Comparison of ENCODE assay signal across 9 cellular contexts in genomic region chr2:170155022-170155722, GRCh38. TPM values are rescaled to one million over a fixed set of nuclear protein-coding genes. Genes with fewer than 3 reads are reported as not detected.
DNase-seq lines count a peak whose midpoint lies in the region; ATAC-seq and TF ChIP-seq lines count a peak whose summit lies in the region.
"Had no signal": no experiment of that assay in that cellular context is flagged by ENCODE, and none has a peak within 500 bp of the region (broad histone marks: within the 10 kb centered on the region; RNA-seq: fewer than 3 reads in every experiment).

No MANE protein-coding gene starts in this region.

- intact Hi-C loops in A673 (cut with micrococcal nuclease; ENCODE audit: unreplicated experiment) = loop anchor here (2.0 kb wide), 1 partner anchor 66 kb away; no protein-coding TSS in a partner anchor
- intact Hi-C loops in uterus (cut with DNase I; ENCODE audit: low total_unique reads) = no loop called here

- H3K4me3 ChIP-seq in A673 (ENCODE audit: low read depth, low read length, poor library complexity, severe bottlenecking) (peak overlapping the region; percentile 23), uterus (no peak overlapping the region)

- H3K36me3 ChIP-seq in A673 (ENCODE audit: insufficient read depth, low read length, poor library complexity, severe bottlenecking) (no peaks in the 10 kb centered on the region), uterus (no peaks in the 10 kb centered on the region)

- H3K27me3 Mint-ChIP-seq in endothelial cell (ENCODE audit: unreplicated experiment) = no peaks in the 10 kb centered on the region
- H3K27me3 Mint-ChIP-seq in activated CD8-positive, alpha-beta T cell treated with anti-CD3 and anti-CD28 coated beads, Interleukin-2, amount 10 ng/mL, durations not matched to agents 7 days and 5 days (ENCODE audit: low read depth) = peaks cover 13% of the 10 kb centered on the region
- H3K27me3 Mint-ChIP-seq in activated T-cell treated with anti-CD3 and anti-CD28 coated beads, Interleukin-2, amount 50 U/mL, for 24 hours = peaks cover 5% of the 10 kb centered on the region

- DNase-seq in A673 (ENCODE audit: low spot score) = peak; percentile 98
- DNase-seq in Kasumi-1 (lab: John Stamatoyannopoulos, UW) = peak; percentile 29 to 35
- DNase-seq in endothelial cell (ENCODE audit: low spot score) = peak; percentile 12
- no peak for DNase-seq in uterus
- no peak for DNase-seq in amygdala (lab: John Stamatoyannopoulos, UW)
- DNase-seq in activated CD8-positive, alpha-beta T cell treated with anti-CD3 and anti-CD28 coated beads, Interleukin-2, amount 10 ng/mL, durations not matched to agents 7 days and 5 days = no peak
- DNase-seq in activated T-cell treated with anti-CD3 and anti-CD28 coated beads, Interleukin-2, amount 50 U/mL, for 24 hours = no peak
- DNase-seq: T-cell had no signal

- no TSS peak for BruUV-seq in A673 (replicated peaks; lab: Mats Ljungman, UMichigan)

- peak overlapping the region; percentile 50 for H3K27ac Mint-ChIP-seq in endothelial cell (ENCODE audit: unreplicated experiment)
- no peak overlapping the region for H3K27ac Mint-ChIP-seq in activated CD8-positive, alpha-beta T cell treated with anti-CD3 and anti-CD28 coated beads, Interleukin-2, amount 10 ng/mL, durations not matched to agents 7 days and 5 days
- H3K27ac Mint-ChIP-seq in activated T-cell treated with anti-CD3 and anti-CD28 coated beads, Interleukin-2, amount 50 U/mL, for 24 hours = no peak overlapping the region
- H3K27ac Mint-ChIP-seq: T-cell had no signal

- POLR2A ChIA-PET in A673 (lab: Charles Lee; ENCODE audit: low non-redundant PET) = interaction anchor here (0.5 to 0.6 kb wide), 2 partner anchors 37 to 405 kb away, joined by 3 to 4 read pairs; no protein-coding TSS in a partner anchor
- POLR2A ChIA-PET in activated CD8-positive, alpha-beta T cell treated with anti-CD3 and anti-CD28 coated beads, Interleukin-2, amount 10 ng/mL, durations not matched to agents 7 days and 5 days (lab: Charles Lee) = no interaction called here

- H3K4me3 Mint-ChIP-seq in endothelial cell (ENCODE audit: unreplicated experiment) = no peak overlapping the region
- no peak overlapping the region for H3K4me3 Mint-ChIP-seq in activated CD8-positive, alpha-beta T cell treated with anti-CD3 and anti-CD28 coated beads, Interleukin-2, amount 10 ng/mL, durations not matched to agents 7 days and 5 days
- H3K4me3 Mint-ChIP-seq in activated T-cell treated with anti-CD3 and anti-CD28 coated beads, Interleukin-2, amount 50 U/mL, for 24 hours = no peak overlapping the region
- H3K4me3 Mint-ChIP-seq: T-cell had no signal

- peak; percentile 48 for ATAC-seq in GM19372 (IDR thresholded peaks at IDR 0.05; ENCODE audit: low read depth, unreplicated experiment)
- ATAC-seq in activated CD8-positive, alpha-beta T cell treated with anti-CD3 and anti-CD28 coated beads, Interleukin-2, amount 10 ng/mL, durations not matched to agents 7 days and 5 days = no peak
- ATAC-seq: T-cell had no signal

- H3K9me3 ChIP-seq in A673 (ENCODE audit: low read depth, low read length, poor library complexity, severe bottlenecking) (peaks cover 8% of the 10 kb centered on the region), uterus (no peaks in the 10 kb centered on the region)

- TF ChIP-seq CTCF in A673 (conservative IDR thresholded peaks at IDR 0.05; ENCODE audit: low read depth, low read length) (peak; percentile 25; the same call in 1 of the 2 replicates), endothelial cell (IDR thresholded peaks at IDR 0.05; ENCODE audit: unreplicated experiment) (no peak), uterus (IDR thresholded peaks at IDR 0.05) (no peak)

- TF ChIP-seq POLR2A in uterus (IDR thresholded peaks at IDR 0.05) = no peak

- H3K4me1 ChIP-seq in A673 (ENCODE audit: insufficient read depth, low read length, poor library complexity, severe bottlenecking) (peaks cover 34% of the 10 kb centered on the region), uterus (no peaks in the 10 kb centered on the region)

- peaks cover 14% of the 10 kb centered on the region for H3K4me1 Mint-ChIP-seq in endothelial cell (ENCODE audit: unreplicated experiment)
- H3K4me1 Mint-ChIP-seq in activated CD8-positive, alpha-beta T cell treated with anti-CD3 and anti-CD28 coated beads, Interleukin-2, amount 10 ng/mL, durations not matched to agents 7 days and 5 days (ENCODE audit: low read depth) = no peaks in the 10 kb centered on the region
- H3K4me1 Mint-ChIP-seq in activated T-cell treated with anti-CD3 and anti-CD28 coated beads, Interleukin-2, amount 50 U/mL, for 24 hours (ENCODE audit: low read depth) = peaks cover 2% of the 10 kb centered on the region

- no peaks in the 10 kb centered on the region for H3K9me3 Mint-ChIP-seq in endothelial cell (ENCODE audit: unreplicated experiment)
- no peaks in the 10 kb centered on the region for H3K9me3 Mint-ChIP-seq in activated CD8-positive, alpha-beta T cell treated with anti-CD3 and anti-CD28 coated beads, Interleukin-2, amount 10 ng/mL, durations not matched to agents 7 days and 5 days (ENCODE audit: insufficient read depth)
- H3K9me3 Mint-ChIP-seq in activated T-cell treated with anti-CD3 and anti-CD28 coated beads, Interleukin-2, amount 50 U/mL, for 24 hours = no peaks in the 10 kb centered on the region
- H3K9me3 Mint-ChIP-seq: T-cell had no signal

- H3K27ac ChIP-seq in A673 (ENCODE audit: low read depth, low read length, poor library complexity, severe bottlenecking) = peak overlapping the region; percentile 90
- no peak overlapping the region for H3K27ac ChIP-seq in uterus

- no peaks in the 10 kb centered on the region for H3K36me3 Mint-ChIP-seq in endothelial cell (ENCODE audit: low read depth, unreplicated experiment)
- no peaks in the 10 kb centered on the region for H3K36me3 Mint-ChIP-seq in activated CD8-positive, alpha-beta T cell treated with anti-CD3 and anti-CD28 coated beads, Interleukin-2, amount 10 ng/mL, durations not matched to agents 7 days and 5 days (ENCODE audit: low read depth)
- no peaks in the 10 kb centered on the region for H3K36me3 Mint-ChIP-seq in activated T-cell treated with anti-CD3 and anti-CD28 coated beads, Interleukin-2, amount 50 U/mL, for 24 hours (ENCODE audit: low read depth)
- H3K36me3 Mint-ChIP-seq: T-cell had no signal

- H3K27me3 ChIP-seq in A673 (replicated peaks; ENCODE audit: insufficient read depth, low read depth, low read length, poor library complexity) (no peaks in the 10 kb centered on the region), uterus (no peaks in the 10 kb centered on the region)

- CTCF ChIA-PET in A673 (lab: Charles Lee) = interaction anchor here (0.6 to 0.9 kb wide), 3 partner anchors 64 to 703 kb away, joined by 4 to 5 read pairs (median 5); no protein-coding TSS in a partner anchor
- CTCF ChIA-PET in activated CD8-positive, alpha-beta T cell treated with anti-CD3 and anti-CD28 coated beads, Interleukin-2, amount 10 ng/mL, durations not matched to agents 7 days and 5 days (lab: Charles Lee) = interaction anchor here (0.8 to 1.4 kb wide), 2 partner anchors 81 to 177 kb away, joined by 3 to 5 read pairs; no protein-coding TSS in a partner anchor

RNA-seq across cellular contexts. Expression of gene MYO3B, which starts 22.8 kb away (rescaled TPM):
- total RNA-seq in A673 (2021) (0.13 and 0.52 TPM in 2 replicates), endothelial cell (ENCODE audit: unreplicated experiment) (1.3 TPM), uterus (1 to 10 TPM in 1 of 4 donors, under 1 TPM in 1, not detected in 2; 0.09 to 9.1 TPM)
- under 1 TPM; 0.05 to 0.23 TPM for total RNA-seq in activated CD8-positive, alpha-beta T cell treated with anti-CD3 and anti-CD28 coated beads, Interleukin-2, amount 10 ng/mL, durations not matched to agents 7 days and 5 days

Comparison
In these comparisons a context has a peak if more than half of its experiments do, and no peak if none do; other contexts are left out.
1. DNase-seq: peak in A673 (single experiment), Kasumi-1 (2 of 2) and endothelial cell (single experiment); none in uterus (0 of 2), amygdala (0 of 56), activated CD8-positive, alpha-beta T cell treated with anti-CD3 and anti-CD28 coated beads, Interleukin-2, amount 10 ng/mL, durations not matched to agents 7 days and 5 days (single experiment) and activated T-cell treated with anti-CD3 and anti-CD28 coated beads, Interleukin-2, amount 50 U/mL, for 24 hours (single experiment).